ENCODE assay signal across 8 cellular contexts in the genomic region with DNA sequence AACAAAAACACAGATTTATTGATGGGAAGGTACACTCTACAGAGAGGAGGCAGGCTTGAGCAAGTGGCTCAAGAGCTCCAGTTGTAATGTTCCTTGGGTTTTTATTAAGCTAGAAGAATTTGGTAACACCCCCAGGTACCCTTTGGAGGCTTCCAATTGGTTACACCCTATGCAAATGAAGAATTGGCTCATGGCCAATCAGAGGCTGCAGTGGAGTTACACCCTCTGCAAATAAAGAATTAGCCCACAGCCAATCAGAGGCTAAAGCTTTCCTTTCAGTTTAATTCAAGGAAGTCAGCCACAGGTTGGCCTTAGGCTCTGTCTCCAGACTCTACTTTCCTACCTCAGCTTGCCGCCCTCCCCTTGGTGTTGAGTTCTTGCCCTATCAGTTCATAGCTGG. TPM values are rescaled to one million over a fixed set of nuclear protein-coding genes. Genes with fewer than 3 reads are reported as not detected.
A peak's percentile ranks its signal among the peaks of the same experiment; 100 is the strongest.
DNase-seq lines count a peak whose midpoint lies in the region; ATAC-seq and TF ChIP-seq lines count a peak whose summit lies in the region.
"Not testable (repeated sequence)": the region's sequence is repeated elsewhere in the genome, so short reads cannot be mapped to it uniquely, and the experiment has no call there.

No MANE protein-coding gene starts in this region.

- CTCF ChIA-PET in CD4-positive, alpha-beta T cell (lab: Charles Lee): not testable (repeated sequence)
- CTCF ChIA-PET in WTC11 (lab: Charles Lee): interaction anchor here (0.7 to 1.6 kb wide), 2 partner anchors 12 to 247 kb away, joined by 4 to 5 read pairs; no protein-coding TSS in a partner anchor

- TF ChIP-seq POLR2A in testis (IDR thresholded peaks at IDR 0.05): not testable (repeated sequence)

- peak; percentile 21 for ATAC-seq in CD4-positive, alpha-beta T cell (ENCODE audit: poor library complexity)
- peak; percentile 56 for ATAC-seq in WTC11
- ATAC-seq in left colon: peak; percentile 64

- not testable (repeated sequence) for DNase-seq in CD4-positive, alpha-beta T cell; WTC11 (ENCODE audit: low spot score); left colon
- peak; percentile 18 for DNase-seq in ELF-1 (ENCODE audit: low read depth, low spot score)
- peak; percentile 2 for DNase-seq in LoVo (ENCODE audit: low spot score)
- DNase-seq in NCI-H2196 (lab: John Stamatoyannopoulos, UW; ENCODE audit: unreplicated experiment): peak; percentile 18
- peak; percentile 4 for DNase-seq in RPMI7951 (ENCODE audit: low read depth)
- peak; percentile 33 for DNase-seq in testis

- H3K27me3 ChIP-seq in CD4-positive, alpha-beta T cell (ENCODE audit: control insufficient read depth, insufficient read depth, low read length); testis: not testable (repeated sequence)

- not testable (repeated sequence) for TF ChIP-seq CTCF in CD4-positive, alpha-beta T cell (IDR thresholded peaks at IDR 0.05); WTC11 (IDR thresholded peaks at IDR 0.05); testis (IDR thresholded peaks at IDR 0.05)

- not testable (repeated sequence) for H3K9me3 ChIP-seq in CD4-positive, alpha-beta T cell (ENCODE audit: control insufficient read depth, low read length); testis

- not testable (repeated sequence) for H3K27me3 Mint-ChIP-seq in CD4-positive, alpha-beta T cell; WTC11 (ENCODE audit: low read depth)

- not testable (repeated sequence) for H3K4me3 ChIP-seq in testis

- H3K36me3 ChIP-seq in testis (ENCODE audit: low read depth, missing control alignments): not testable (repeated sequence)

- 100% methylated on average over 1 of the region's 1 CpG for WGBS in testis, 2 donors

- H3K4me1 Mint-ChIP-seq in CD4-positive, alpha-beta T cell (ENCODE audit: low read depth): not testable (repeated sequence)
- peaks cover 17% of the 10 kb centered on the region for H3K4me1 Mint-ChIP-seq in WTC11

- not testable (repeated sequence) for H3K4me3 Mint-ChIP-seq in CD4-positive, alpha-beta T cell; WTC11

- intact Hi-C loops in CD4-positive, alpha-beta T cell (cut with DNase I, micrococcal nuclease); left colon (cut with DNase I, micrococcal nuclease); testis (cut with DNase I; ENCODE audit: low total_unique reads): not testable (repeated sequence)

- H3K9me3 Mint-ChIP-seq in CD4-positive, alpha-beta T cell: not testable (repeated sequence)
- H3K9me3 Mint-ChIP-seq in WTC11: peaks cover 12% of the 10 kb centered on the region

- POLR2A ChIA-PET in CD4-positive, alpha-beta T cell (lab: Charles Lee); WTC11 (lab: Charles Lee): not testable (repeated sequence)

- H3K27ac Mint-ChIP-seq in CD4-positive, alpha-beta T cell; WTC11: not testable (repeated sequence)

- H3K36me3 Mint-ChIP-seq in CD4-positive, alpha-beta T cell (ENCODE audit: low read depth): peaks cover 37% of the 10 kb centered on the region
- H3K36me3 Mint-ChIP-seq in WTC11: peaks cover 52% of the 10 kb centered on the region

- H3K4me1 ChIP-seq in testis: not testable (repeated sequence)

- H3K27ac ChIP-seq in CD4-positive, alpha-beta T cell (ENCODE audit: low read depth, low read length); testis: not testable (repeated sequence)

RNA-seq across cellular contexts. Expression of gene TYW1B, which starts 10.3 kb away (rescaled TPM):
- total RNA-seq in CD4-positive, alpha-beta T cell: 1 to 10 TPM; 3.6 to 4.0 TPM
- total RNA-seq in RPMI7951 (2014; rRNA removed; shearing (Covaris generic)): 3.1 and 4.7 TPM in 2 replicates
- 5.6 to 6.7 TPM (median 5.7 TPM) in 3 replicates for total RNA-seq in WTC11 (2021)
- 1 to 10 TPM; 2.2 to 3.6 TPM for total RNA-seq in left colon
- total RNA-seq in testis: 10 to 100 TPM in 1 of 2 donors, 1 to 10 TPM in 1; 8.9 to 11.3 TPM
- polyA plus RNA-seq in testis (ENCODE audit: insufficient read depth, low read depth, low replicate concordance): 10.5 TPM
